Comparison of ENCODE assay signal across 22 cellular contexts in genomic region chr1:37175666-37176215, GRCh38.
DNase-seq lines count a peak whose midpoint lies in the region; ATAC-seq, FAIRE-seq and TF ChIP-seq lines count a peak whose summit lies in the region.
"Had no signal": no experiment of that assay in that cellular context is flagged by ENCODE, and none has a peak within 500 bp of the region (broad histone marks: within the 10 kb centered on the region; RNA-seq: fewer than 3 reads in every experiment).

No MANE protein-coding gene starts in this region.

- no peaks in the 10 kb centered on the region for H3K9me3 ChIP-seq in K562 (replicated peaks; ENCODE audit: control insufficient read depth, insufficient read depth, low read depth, low read length)
- H3K9me3 ChIP-seq in esophagus muscularis mucosa: no peaks in the 10 kb centered on the region
- no peaks in the 10 kb centered on the region for H3K9me3 ChIP-seq in mesodermal cell (ENCODE audit: control insufficient read depth, low read length)
- H3K9me3 ChIP-seq: BE2C, Caco-2 had no signal

- H3K36me3 ChIP-seq in K562 (ENCODE audit: control insufficient read depth, insufficient read depth, low read length) (no peaks in the 10 kb centered on the region), esophagus muscularis mucosa (no peaks in the 10 kb centered on the region), mesodermal cell (ENCODE audit: control insufficient read depth, insufficient read depth, low read length) (no peaks in the 10 kb centered on the region)
- H3K36me3 ChIP-seq: BE2C had no signal

- no peaks in the 10 kb centered on the region for H3K79me2 ChIP-seq in K562 (ENCODE audit: control insufficient read depth, insufficient read depth, low read length)

- no peak overlapping the region for H3K9ac ChIP-seq in K562 (ENCODE audit: insufficient read depth in 1 of 2, low read depth in 2 of 2, low read length in 2 of 2)

- H3K4me1 ChIP-seq in K562 (replicated peaks in 1 of 2; ENCODE audit: control insufficient read depth in 2 of 2, insufficient read depth in 2 of 2, low read length in 2 of 2) (peaks cover 0 to 3% of the 10 kb centered on the region in 2 experiments; a peak in 2 of 5 replicates), esophagus muscularis mucosa (no peaks in the 10 kb centered on the region), mesodermal cell (ENCODE audit: control insufficient read depth, insufficient read depth, low read length, poor library complexity, severe bottlenecking) (peaks cover 30% of the 10 kb centered on the region)
- H3K4me1 ChIP-seq: BE2C, Caco-2 had no signal

- peaks cover 9% of the 10 kb centered on the region for H4K20me1 ChIP-seq in K562 (replicated peaks; ENCODE audit: control insufficient read depth, insufficient read depth, low read length)

- no peak overlapping the region for H3K27ac ChIP-seq in K562 (ENCODE audit: extremely low read depth, low read depth, low read length)
- no peak overlapping the region for H3K27ac ChIP-seq in esophagus muscularis mucosa (replicated peaks in 1 of 4)
- H3K27ac ChIP-seq in mesodermal cell (ENCODE audit: low read depth, low read length, severe bottlenecking): peak overlapping the region; percentile 80
- H3K27ac ChIP-seq: HL-60 had no signal

- no peak for TF ChIP-seq RAD21 in K562 (CRISPR knock-in tag; conservative IDR thresholded peaks at IDR 0.05 in 1 of 2, IDR thresholded peaks at IDR 0.05 in 1 of 2)

- BruUV-seq in K562 (replicated peaks; lab: Mats Ljungman, UMichigan): no TSS peak

- TF ChIP-seq POLR2A in K562 (conservative IDR thresholded peaks at IDR 0.05) (no peak), esophagus muscularis mucosa (IDR thresholded peaks at IDR 0.05; ENCODE audit: low read depth) (no peak)

- H3K4me2 ChIP-seq in K562 (ENCODE audit: insufficient read depth, low read length): peak overlapping the region; percentile 4; the same call in 1 of the 2 replicates

- no peak for FAIRE-seq in K562 (lab: Jason Lieb, UNC)
- FAIRE-seq: A204.1, D721Med, GM12892, GM18507, H1 had no signal

- in situ Hi-C loops in K562 (cut with MboI): no loop called here

- peak; percentile 73 for ATAC-seq in K562
- ATAC-seq in GM18520 (IDR thresholded peaks at IDR 0.05; ENCODE audit: unreplicated experiment): no peak
- no peak for ATAC-seq in HG02884 (IDR thresholded peaks at IDR 0.05; ENCODE audit: unreplicated experiment)

- POLR2A ChIA-PET in K562 (lab: Yijun Ruan, JAX): no interaction called here

- H3K4me3 ChIP-seq in K562 (no peak overlapping the region), esophagus muscularis mucosa (no peak overlapping the region), mesodermal cell (ENCODE audit: extremely low read depth, insufficient read depth, low read length, poor library complexity, severe bottlenecking) (no peak overlapping the region)

- no peak overlapping the region for H2AFZ ChIP-seq in K562 (ENCODE audit: low read depth, low read length)

- H3K27me3 ChIP-seq in K562 (ENCODE audit: control insufficient read depth in 2 of 2, insufficient read depth in 2 of 2, low read length in 2 of 2): 0 out of 5 replicates have a peak, but pooled peaks cover 0 to 4% of the 10 kb centered on the region in 2 experiments
- H3K27me3 ChIP-seq in esophagus muscularis mucosa: peaks cover 0 to 24% (median 2%) of the 10 kb centered on the region in 4 donors
- H3K27me3 ChIP-seq: BE2C had no signal

- intact Hi-C loops in K562 (cut with micrococcal nuclease): no loop called here
- intact Hi-C loops in esophagus muscularis mucosa (cut with DNase I): no loop called here

- CTCF ChIA-PET in K562 (lab: Yijun Ruan, JAX; ENCODE audit: low intra/inter-chr PET ratio): no interaction called here

- TF ChIP-seq EP300 in K562 (IDR thresholded peaks at IDR 0.05; ENCODE audit: low read length) (no peak), esophagus muscularis mucosa (IDR thresholded peaks at IDR 0.05) (no peak)

- DNase-seq in K562 (ENCODE audit: extremely low read depth in 1 of 4, low spot score in 3 of 4): peak in 3 of 4 experiments; percentile 20 to 32 (median 24)
- DNase-seq in esophagus muscularis mucosa (ENCODE audit: extremely low spot score): peak; percentile 79
- no peak for DNase-seq in NCI-H524 treated with DMSO at 0.1 percent for 48 hours (lab: John Stamatoyannopoulos, UW)
- DNase-seq: ACHN; BE2C; C1 segment of cervical spinal cord; Caco-2; CD4-positive, CD25-positive, alpha-beta regulatory T cell; CD8-positive, alpha-beta memory T cell; GDM1; H9; IMR-90; KBM-7 had no signal

- TF ChIP-seq CTCF in K562 (IDR thresholded peaks at IDR 0.05 in 2 of 3, conservative IDR thresholded peaks at IDR 0.05 in 1 of 3; ENCODE audit: insufficient read depth in 2 of 3, low read depth in 1 of 3, low read length in 3 of 3) (no peak), esophagus muscularis mucosa (IDR thresholded peaks at IDR 0.05) (no peak)

- no peaks in the 10 kb centered on the region for H3K9me1 ChIP-seq in K562 (ENCODE audit: control insufficient read depth, insufficient read depth, low read length)

TF ChIP-seq in K562, 482 proteins besides CTCF, POLR2A, EP300 and RAD21:
- TF ChIP-seq CBFA2T2 (conservative IDR thresholded peaks at IDR 0.05): 0 out of 2 replicates have a peak, but pooled peaks have one; percentile 29
- TF ChIP-seq FOSL1 (tag; conservative IDR thresholded peaks at IDR 0.05): peak; percentile 53; the same call in 1 of the 2 replicates
- peak; percentile 32; the same call in 1 of the 2 replicates for TF ChIP-seq TCF3 (CRISPR knock-in tag; IDR thresholded peaks at IDR 0.05)
- 0 out of 2 replicates have a peak, but pooled peaks have one; percentile 14 for TF ChIP-seq TAL1 (IDR thresholded peaks at IDR 0.05)
- peak; percentile 60 for TF ChIP-seq CBFA2T3 (IDR thresholded peaks at IDR 0.05)
- TF ChIP-seq KHSRP (IDR thresholded peaks at IDR 0.05): no peak
- TF ChIP-seq ARID1B (IDR thresholded peaks at IDR 0.05): peak; percentile 32; the same call in 1 of the 2 replicates
- no peak for TF ChIP-seq SMARCB1 (IDR thresholded peaks at IDR 0.05; ENCODE audit: insufficient read length, low read depth)
